10 cellular contexts compared by ENCODE assay signal in genomic region chr2:9212010-9212638, GRCh38. TPM values are rescaled to one million over a fixed set of nuclear protein-coding genes. Genes with fewer than 3 reads are reported as not detected.
DNase-seq lines count a peak whose midpoint lies in the region; TF ChIP-seq lines count a peak whose summit lies in the region.
"Had no signal": no experiment of that assay in that cellular context is flagged by ENCODE, and none has a peak within 500 bp of the region (broad histone marks: within the 10 kb centered on the region; RNA-seq: fewer than 3 reads in every experiment).

No MANE protein-coding gene starts in this region.

- H3K9me3 Mint-ChIP-seq in chondrocyte (ENCODE audit: low read depth) (no peaks in the 10 kb centered on the region), type B pancreatic cell (peaks cover under 1% of the 10 kb centered on the region)
- H3K9me3 Mint-ChIP-seq: activated CD4-positive, alpha-beta T cell treated with anti-CD3 and anti-CD28 coated beads, Interleukin-2, amount 10 ng/mL, durations not matched to agents 24 days and 14 days had no signal

- H3K4me1 Mint-ChIP-seq in chondrocyte (ENCODE audit: low read depth) (peaks cover 67% of the 10 kb centered on the region), type B pancreatic cell (ENCODE audit: unreplicated experiment) (peaks cover 51% of the 10 kb centered on the region)

- WGBS in prostate gland = 60% methylated on average over 9 of the region's 9 CpGs

- H3K27me3 Mint-ChIP-seq in chondrocyte (ENCODE audit: low read depth) (no peaks in the 10 kb centered on the region), type B pancreatic cell (no peaks in the 10 kb centered on the region)

- H3K4me3 ChIP-seq in prostate gland (no peak overlapping the region), foreskin fibroblast (ENCODE audit: low read depth in 1 of 2, low read length in 2 of 2) (no peak overlapping the region)

- no peaks in the 10 kb centered on the region for H3K36me3 ChIP-seq in prostate gland

- H3K4me1 ChIP-seq in prostate gland (replicated peaks) = peaks cover 2% of the 10 kb centered on the region

- DNase-seq in NCI-H510A treated with DMSO at 0.1 percent for 48 hours (lab: John Stamatoyannopoulos, UW) (peak; percentile 42), NCI-H510A (lab: John Stamatoyannopoulos, UW) (no peak), chondrocyte (ENCODE audit: low spot score) (no peak), mucosa of gallbladder (ENCODE audit: low spot score) (peak; percentile 62), type B pancreatic cell (ENCODE audit: extremely low spot score, unreplicated experiment) (peak; percentile 55), prostate gland (ENCODE audit: low spot score) (no peak), pons (ENCODE audit: low spot score) (no peak), foreskin fibroblast (no peak)
- DNase-seq: activated CD4-positive, alpha-beta T cell treated with anti-CD3 and anti-CD28 coated beads, Interleukin-2, amount 10 ng/mL, durations not matched to agents 24 days and 14 days; NCI-H82 had no signal

- no peak overlapping the region for H3K27ac ChIP-seq in prostate gland

- H3K27ac Mint-ChIP-seq in chondrocyte (ENCODE audit: unreplicated experiment) = peak overlapping the region; percentile 71
- peak overlapping the region; percentile 73 for H3K27ac Mint-ChIP-seq in type B pancreatic cell
- H3K27ac Mint-ChIP-seq: activated CD4-positive, alpha-beta T cell treated with anti-CD3 and anti-CD28 coated beads, Interleukin-2, amount 10 ng/mL, durations not matched to agents 24 days and 14 days had no signal

- H3K4me3 Mint-ChIP-seq in chondrocyte (ENCODE audit: unreplicated experiment) = no peak overlapping the region
- H3K4me3 Mint-ChIP-seq in type B pancreatic cell = peak overlapping the region; percentile 40
- H3K4me3 Mint-ChIP-seq: activated CD4-positive, alpha-beta T cell treated with anti-CD3 and anti-CD28 coated beads, Interleukin-2, amount 10 ng/mL, durations not matched to agents 24 days and 14 days had no signal

- no peak for TF ChIP-seq CTCF in chondrocyte (IDR thresholded peaks at IDR 0.05)
- no peak for TF ChIP-seq CTCF in type B pancreatic cell (conservative IDR thresholded peaks at IDR 0.05)
- no peak for TF ChIP-seq CTCF in prostate gland (IDR thresholded peaks at IDR 0.05)
- no peak for TF ChIP-seq CTCF in foreskin fibroblast (IDR thresholded peaks at IDR 0.05; ENCODE audit: low read depth, low read length)

- H3K36me3 Mint-ChIP-seq in chondrocyte (ENCODE audit: low read depth) = peaks cover 4% of the 10 kb centered on the region
- H3K36me3 Mint-ChIP-seq in type B pancreatic cell = peaks cover 18% of the 10 kb centered on the region

- H3K27me3 ChIP-seq in prostate gland (replicated peaks; ENCODE audit: insufficient read depth) = no peaks in the 10 kb centered on the region

- no peaks in the 10 kb centered on the region for H3K9me3 ChIP-seq in prostate gland

- intact Hi-C loops in prostate gland (cut with DNase I) = no loop called here

- no peak for TF ChIP-seq POLR2A in prostate gland (IDR thresholded peaks at IDR 0.05)

RNA-seq across cellular contexts. Expression of gene ASAP2, which starts 5.5 kb away (rescaled TPM):
- total RNA-seq in chondrocyte (60.7 to 73.2 TPM (median 61.5 TPM) in 3 replicates), mucosa of gallbladder (44.3 TPM), type B pancreatic cell (ENCODE audit: low replicate concordance) (45.6 and 49.6 TPM in 2 replicates), prostate gland (10 to 100 TPM in 1 of 2 donors, 1 to 10 TPM in 1; 9.2 to 17.8 TPM)

Comparison
In these comparisons a context has a peak if more than half of its experiments do, and no peak if none do; other contexts are left out.
1. DNase-seq: peak in NCI-H510A treated with DMSO at 0.1 percent for 48 hours (single experiment), mucosa of gallbladder (single experiment) and type B pancreatic cell (single experiment); none in NCI-H510A (single experiment), chondrocyte (single experiment), prostate gland (single experiment), pons (single experiment) and foreskin fibroblast (0 of 2).